Comparison of ENCODE assay signal across 19 cellular contexts in the genomic region with DNA sequence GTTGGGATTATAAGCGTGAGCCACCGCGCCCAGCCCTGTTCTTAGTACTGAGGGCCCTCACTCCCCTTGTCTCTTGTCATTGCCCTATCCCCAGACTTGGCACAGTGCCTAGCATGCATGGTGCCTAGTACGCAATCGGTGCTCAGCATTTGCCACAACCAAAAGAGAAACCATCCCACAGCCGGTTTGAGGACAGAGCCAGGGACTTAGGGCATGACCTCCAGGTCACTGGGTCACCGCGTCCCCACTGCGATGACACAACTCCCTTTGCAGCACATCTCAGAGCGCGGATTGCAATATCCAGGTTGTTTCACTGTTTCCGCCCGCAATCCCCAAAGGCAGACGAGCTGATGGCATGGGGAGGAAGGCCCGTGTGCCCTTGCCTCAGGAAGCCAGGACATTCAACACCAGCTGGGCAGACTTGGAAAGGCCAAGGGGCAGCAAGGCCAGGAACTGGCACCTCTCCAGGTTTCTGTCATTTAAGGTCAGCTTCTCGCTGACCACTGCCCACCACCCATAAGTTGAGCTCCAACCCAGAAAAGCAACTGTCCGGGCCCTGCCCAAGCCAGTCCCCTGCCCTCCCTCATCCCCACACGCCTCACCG.
DNase-seq lines count a peak whose midpoint lies in the region; ATAC-seq and TF ChIP-seq lines count a peak whose summit lies in the region.
"Had no signal": no experiment of that assay in that cellular context is flagged by ENCODE, and none has a peak within 500 bp of the region (broad histone marks: within the 10 kb centered on the region; RNA-seq: fewer than 3 reads in every experiment).

No MANE protein-coding gene starts in this region.

- H3K36me3 ChIP-seq in right lobe of liver (no peaks in the 10 kb centered on the region), stomach (no peaks in the 10 kb centered on the region)

- POLR2A ChIA-PET in WTC11 (lab: Charles Lee) = no interaction called here

- H3K36me3 Mint-ChIP-seq in WTC11 = peaks cover 8% of the 10 kb centered on the region
- H3K36me3 Mint-ChIP-seq: T-cell had no signal

- H3K9me3 ChIP-seq in right lobe of liver (no peaks in the 10 kb centered on the region), stomach (peaks cover 0 to 11% (median 7%) of the 10 kb centered on the region in 4 donors)

- H3K27ac Mint-ChIP-seq in WTC11 = no peak overlapping the region
- H3K27ac Mint-ChIP-seq: T-cell had no signal

- H3K27me3 ChIP-seq in right lobe of liver (no peaks in the 10 kb centered on the region), stomach (no peaks in the 10 kb centered on the region)

- ATAC-seq in WTC11 (no peak), right lobe of liver (peak; percentile 93 to 97 (median 94))
- ATAC-seq: SK-N-SH treated with all-trans-retinoic acid at 6 μM for 48 hours, T-cell had no signal

- no peak for DNase-seq in WTC11 (ENCODE audit: low spot score)
- DNase-seq in right lobe of liver = peak; percentile 85 to 95 (median 91)
- DNase-seq in stomach = peak; percentile 27
- DNase-seq in iPS-NIHi7 (ENCODE audit: extremely low spot score) = no peak
- DNase-seq in SKM-1 treated with dmso at 0.1 percent for 144 hours (lab: John Stamatoyannopoulos, UW; ENCODE audit: unreplicated experiment) = no peak
- no peak for DNase-seq in stimulated activated CD4-positive, alpha-beta T cell treated with anti-CD3 and anti-CD28 coated beads, Interleukin-2, amount 100 ng/mL, for 24 hours
- DNase-seq: KG1, NCI-H1092, NCI-H1436 treated with DMSO at 0.1 percent for 48 hours, NCI-H2029, NCI-H226, NCI-H510A treated with DMSO at 0.1 percent for 48 hours, NCI-H748 treated with DMSO at 0.1 percent for 48 hours, PC-9, T-cell had no signal

- H3K27ac ChIP-seq in right lobe of liver (peak overlapping the region; percentile 46 to 74 (median 68)), stomach (no peak overlapping the region)
- H3K27ac ChIP-seq: C4-2B, PC-9, RWPE1 had no signal

- TF ChIP-seq EP300 in Ishikawa (IDR thresholded peaks at IDR 0.05; ENCODE audit: borderline replicate concordance) (no peak), stomach (IDR thresholded peaks at IDR 0.05) (no peak)

- no peak for TF ChIP-seq POLR2A in right lobe of liver (IDR thresholded peaks at IDR 0.05)
- TF ChIP-seq POLR2A in stomach (IDR thresholded peaks at IDR 0.05) = no peak

- WGBS in right lobe of liver (ENCODE audit: insufficient coverage, low coverage, low lambda C conversion rate, missing lambda C conversion rate) = 31% methylated on average over 16 of the region's 19 CpGs
- WGBS in stomach, 5 donors = 82 to 89% (median 86%) methylated on average over 16 to 19 of the region's 19 CpGs

- no peak for TF ChIP-seq RAD21 in Ishikawa (IDR thresholded peaks at IDR 0.05; ENCODE audit: low read depth)

- H3K4me1 ChIP-seq in right lobe of liver (peaks cover 0 to 12% (median 2%) of the 10 kb centered on the region in 4 donors), stomach (no peaks in the 10 kb centered on the region)

- H3K4me3 ChIP-seq in right lobe of liver (no peak overlapping the region), stomach (no peak overlapping the region)
- H3K4me3 ChIP-seq: PC-9 had no signal

- CTCF ChIA-PET in WTC11 (lab: Charles Lee) = no interaction called here

- peaks cover 3% of the 10 kb centered on the region for H3K4me1 Mint-ChIP-seq in WTC11
- H3K4me1 Mint-ChIP-seq: T-cell had no signal

- no peak for TF ChIP-seq CTCF in WTC11 (IDR thresholded peaks at IDR 0.05)
- TF ChIP-seq CTCF in right lobe of liver (IDR thresholded peaks at IDR 0.05) = no peak
- TF ChIP-seq CTCF in stomach (IDR thresholded peaks at IDR 0.05) = no peak

- H3K27me3 Mint-ChIP-seq in WTC11 (ENCODE audit: low read depth) = peaks cover 6% of the 10 kb centered on the region; the same call in 1 of the 2 replicates

- intact Hi-C loops in right lobe of liver (cut with DNase I) (no loop called here), stomach (cut with DNase I; ENCODE audit: low total_unique reads) (no loop called here)

- peaks cover 28% of the 10 kb centered on the region for H3K9me3 Mint-ChIP-seq in WTC11

- H3K4me3 Mint-ChIP-seq in WTC11 = no peak overlapping the region
- H3K4me3 Mint-ChIP-seq: T-cell had no signal

TF ChIP-seq in Ishikawa, 13 proteins besides CTCF, POLR2A, EP300 and RAD21:
- TF ChIP-seq EGR1 (IDR thresholded peaks at IDR 0.05) (no peak), TCF12 (IDR thresholded peaks at IDR 0.05; ENCODE audit: low read depth) (no peak), CREB1 (IDR thresholded peaks at IDR 0.05; ENCODE audit: low read depth) (no peak), TEAD4 (IDR thresholded peaks at IDR 0.05) (no peak), NFIC (IDR thresholded peaks at IDR 0.05) (0 out of 2 replicates have a peak, but pooled peaks have one; percentile 26), ZBTB7A (IDR thresholded peaks at IDR 0.05; ENCODE audit: low read depth) (no peak)
- TF ChIP-seq, protein P1, sequence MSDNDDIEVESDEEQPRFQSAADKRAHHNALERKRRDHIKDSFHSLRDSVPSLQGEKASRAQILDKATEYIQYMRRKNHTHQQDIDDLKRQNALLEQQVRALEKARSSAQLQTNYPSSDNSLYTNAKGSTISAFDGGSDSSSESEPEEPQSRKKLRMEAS (IDR thresholded peaks at IDR 0.05) = no peak
- TF ChIP-seq, protein P2, sequence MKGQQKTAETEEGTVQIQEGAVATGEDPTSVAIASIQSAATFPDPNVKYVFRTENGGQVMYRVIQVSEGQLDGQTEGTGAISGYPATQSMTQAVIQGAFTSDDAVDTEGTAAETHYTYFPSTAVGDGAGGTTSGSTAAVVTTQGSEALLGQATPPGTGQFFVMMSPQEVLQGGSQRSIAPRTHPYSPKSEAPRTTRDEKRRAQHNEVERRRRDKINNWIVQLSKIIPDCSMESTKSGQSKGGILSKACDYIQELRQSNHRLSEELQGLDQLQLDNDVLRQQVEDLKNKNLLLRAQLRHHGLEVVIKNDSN (IDR thresholded peaks at IDR 0.05) = no peak

TF ChIP-seq in WTC11, 78 proteins besides CTCF, POLR2A, EP300 and RAD21:
- TF ChIP-seq JUN (CRISPR knock-in tag; IDR thresholded peaks at IDR 0.05) = no peak
- peak; percentile 55 for TF ChIP-seq GABPB1 (CRISPR knock-in tag; IDR thresholded peaks at IDR 0.05)

Comparison
In these comparisons a context has a peak if more than half of its experiments do, and no peak if none do; other contexts are left out.
1. DNase-seq: peak in right lobe of liver (3 of 3) and stomach (single experiment); none in WTC11 (single experiment), iPS-NIHi7 (single experiment), SKM-1 treated with dmso at 0.1 percent for 144 hours (single experiment) and stimulated activated CD4-positive, alpha-beta T cell treated with anti-CD3 and anti-CD28 coated beads, Interleukin-2, amount 100 ng/mL, for 24 hours (0 of 2).
2. H3K27ac ChIP-seq: peak in right lobe of liver (3 of 3); none in stomach (0 of 5).